Comparison of ENCODE assay signal across 8 cellular contexts in genomic region chr15:67147410-67147949, GRCh38.
DNase-seq lines count a peak whose midpoint lies in the region; ATAC-seq, FAIRE-seq and TF ChIP-seq lines count a peak whose summit lies in the region.

No MANE protein-coding gene starts in this region.

- CTCF ChIA-PET in activated CD4-positive, alpha-beta memory T cell treated with anti-CD3 and anti-CD28 coated beads, Interleukin-2, amount 10 ng/mL, durations not matched to agents 7 days and 5 days (lab: Charles Lee), result no interaction called here

- peak overlapping the region; percentile 77 to 91 for H3K27ac ChIP-seq in small intestine (ENCODE audit: low read depth in 1 of 2, low read length in 1 of 2)

- H3K27me3 ChIP-seq in small intestine (ENCODE audit: control insufficient read depth in 2 of 2, insufficient read depth in 2 of 2, low read length in 2 of 2), result no peaks in the 10 kb centered on the region

- POLR2A ChIA-PET in activated CD4-positive, alpha-beta memory T cell treated with anti-CD3 and anti-CD28 coated beads, Interleukin-2, amount 10 ng/mL, durations not matched to agents 7 days and 5 days (lab: Charles Lee), result interaction anchor here (0.8 to 5.8 kb wide), 6 partner anchors 12 to 107 kb away, joined by 3 to 59 read pairs (median 6); partner anchors contain the start of genes AAGAB and IQCH

- no peak for ATAC-seq in HG03354 (IDR thresholded peaks at IDR 0.05; ENCODE audit: poor library complexity, severe bottlenecking, unreplicated experiment)
- ATAC-seq in HG02852 (IDR thresholded peaks at IDR 0.05; ENCODE audit: unreplicated experiment), result no peak

- 50 to 55% (median 55%) methylated on average over 6 of the region's 6 CpGs for WGBS in small intestine, 3 donors

- H3K4me1 Mint-ChIP-seq in HFFc6 (ENCODE audit: low read depth) (peaks cover 97% of the 10 kb centered on the region), immature natural killer cell (peaks cover 85 to 86% of the 10 kb centered on the region in 2 donors)
- H3K4me1 Mint-ChIP-seq in activated CD4-positive, alpha-beta memory T cell treated with anti-CD3 and anti-CD28 coated beads, Interleukin-2, amount 10 ng/mL, durations not matched to agents 7 days and 5 days, result peaks cover 92% of the 10 kb centered on the region

- DNase-seq in HFFc6, result no peak
- no peak for DNase-seq in activated CD4-positive, alpha-beta memory T cell treated with anti-CD3 and anti-CD28 coated beads, Interleukin-2, amount 10 ng/mL, durations not matched to agents 7 days and 5 days
- no peak for DNase-seq in immature natural killer cell
- DNase-seq in small intestine, result no peak
- DNase-seq in midbrain (lab: John Stamatoyannopoulos, UW), result no peak
- no peak for DNase-seq in SK-N-DZ (ENCODE audit: low spot score)

- H3K36me3 ChIP-seq in small intestine (ENCODE audit: control insufficient read depth in 2 of 2, insufficient read depth in 2 of 2, low read length in 2 of 2), result no peaks in the 10 kb centered on the region

- H3K4me1 ChIP-seq in small intestine (ENCODE audit: control insufficient read depth in 2 of 2, insufficient read depth in 1 of 2, low read depth in 1 of 2, low read length in 1 of 2), result peaks cover 12 to 47% of the 10 kb centered on the region in 2 donors

- H3K4me3 Mint-ChIP-seq in HFFc6, result peak overlapping the region; percentile 82
- no peak overlapping the region for H3K4me3 Mint-ChIP-seq in activated CD4-positive, alpha-beta memory T cell treated with anti-CD3 and anti-CD28 coated beads, Interleukin-2, amount 10 ng/mL, durations not matched to agents 7 days and 5 days
- peak overlapping the region in 2 of 5 donors; percentile 1 to 29 for H3K4me3 Mint-ChIP-seq in immature natural killer cell

- H3K9me3 ChIP-seq in small intestine (ENCODE audit: control insufficient read depth, low read depth), result no peaks in the 10 kb centered on the region

- no peaks in the 10 kb centered on the region for H3K9me3 Mint-ChIP-seq in HFFc6
- H3K9me3 Mint-ChIP-seq in activated CD4-positive, alpha-beta memory T cell treated with anti-CD3 and anti-CD28 coated beads, Interleukin-2, amount 10 ng/mL, durations not matched to agents 7 days and 5 days, result no peaks in the 10 kb centered on the region
- no peaks in the 10 kb centered on the region for H3K9me3 Mint-ChIP-seq in immature natural killer cell

- peaks cover 14% of the 10 kb centered on the region for H3K27me3 Mint-ChIP-seq in HFFc6 (ENCODE audit: insufficient read depth)
- no peaks in the 10 kb centered on the region for H3K27me3 Mint-ChIP-seq in activated CD4-positive, alpha-beta memory T cell treated with anti-CD3 and anti-CD28 coated beads, Interleukin-2, amount 10 ng/mL, durations not matched to agents 7 days and 5 days
- peaks cover 0 to 4% (median 0%) of the 10 kb centered on the region in 3 donors for H3K27me3 Mint-ChIP-seq in immature natural killer cell (ENCODE audit: low read depth in 3 of 3)

- peak overlapping the region; percentile 94 for H3K27ac Mint-ChIP-seq in HFFc6
- peak overlapping the region; percentile 58 for H3K27ac Mint-ChIP-seq in activated CD4-positive, alpha-beta memory T cell treated with anti-CD3 and anti-CD28 coated beads, Interleukin-2, amount 10 ng/mL, durations not matched to agents 7 days and 5 days
- peak overlapping the region in 4 of 6 donors; percentile 21 to 81 (median 74) for H3K27ac Mint-ChIP-seq in immature natural killer cell

- no peak for TF ChIP-seq CTCF in HFFc6 (IDR thresholded peaks at IDR 0.05)

- FAIRE-seq in small intestine (lab: Jason Lieb, UNC), result no peak

- H3K4me3 ChIP-seq in small intestine (ENCODE audit: low read depth in 1 of 2, low read length in 2 of 2), result no peak overlapping the region

- H3K36me3 Mint-ChIP-seq in HFFc6 (ENCODE audit: low read depth), result peaks cover 15% of the 10 kb centered on the region
- H3K36me3 Mint-ChIP-seq in activated CD4-positive, alpha-beta memory T cell treated with anti-CD3 and anti-CD28 coated beads, Interleukin-2, amount 10 ng/mL, durations not matched to agents 7 days and 5 days (ENCODE audit: low read depth), result peaks cover 38% of the 10 kb centered on the region
- H3K36me3 Mint-ChIP-seq in immature natural killer cell, result peaks cover 0 to 4% (median 4%) of the 10 kb centered on the region in 3 donors
